Comparison of ENCODE assay signal across 1 cellular context in the genomic region with DNA sequence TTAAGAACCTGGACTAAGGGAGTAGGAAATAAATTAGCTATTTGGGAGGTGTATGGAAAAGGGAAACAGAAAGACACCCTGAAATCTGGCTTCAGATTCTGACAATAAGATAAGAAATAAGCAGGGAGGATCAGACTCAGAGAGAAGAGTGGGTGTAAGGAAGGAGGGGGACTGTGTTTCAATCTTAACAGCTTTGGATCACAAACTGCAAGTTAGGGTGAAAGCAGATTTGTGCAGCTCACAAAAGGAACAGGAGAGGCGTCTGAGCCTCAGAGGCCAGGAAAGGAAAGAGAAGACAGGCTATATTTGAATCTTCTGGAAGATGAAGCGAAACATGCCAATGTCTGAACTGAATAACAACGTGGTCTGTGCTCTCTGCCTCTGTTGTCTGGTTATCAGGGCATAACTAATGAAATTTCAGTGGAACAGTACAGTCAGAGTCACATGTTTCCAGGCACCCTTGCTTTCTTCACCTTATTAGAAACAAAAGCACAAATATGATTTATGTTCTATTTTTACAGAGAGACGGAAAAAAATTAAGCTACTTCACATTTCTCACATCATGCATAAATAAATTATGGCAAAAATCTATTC.
TF ChIP-seq lines count a peak whose summit lies in the region.

No MANE protein-coding gene starts in this region.

TF ChIP-seq in SK-N-SH, 30 proteins besides CTCF, POLR2A, EP300 and RAD21:
- TF ChIP-seq RCOR1 (IDR thresholded peaks at IDR 0.05; ENCODE audit: low read length) (peak; percentile 56; the same call in 1 of the 2 replicates), RFX5 (IDR thresholded peaks at IDR 0.05; ENCODE audit: low read length) (peak; percentile 82; the same call in 1 of the 2 replicates), RXRA (IDR thresholded peaks at IDR 0.05; ENCODE audit: borderline replicate concordance, low read depth) (no peak), MXI1 (IDR thresholded peaks at IDR 0.05; ENCODE audit: low read depth, low read length) (peak; percentile 93), GABPA (IDR thresholded peaks at IDR 0.05; ENCODE audit: low read depth) (no peak), ELF1 (IDR thresholded peaks at IDR 0.05) (no peak), FOXJ3 (CRISPR knock-in tag; IDR thresholded peaks at IDR 0.05) (0 out of 2 replicates have a peak, but pooled peaks have one; percentile 39), YY1 (IDR thresholded peaks at IDR 0.05; ENCODE audit: low read depth) (no peak), CHD2 (IDR thresholded peaks at IDR 0.05; ENCODE audit: low read length, partially characterized antibody) (peak; percentile 66), GATA2 (CRISPR knock-in tag; IDR thresholded peaks at IDR 0.05) (0 out of 2 replicates have a peak, but pooled peaks have one; percentile 31)
